In genomic region chr19:35196872-35197271, GRCh38 we compare ENCODE assay signal across 1 cellular context.
A peak's percentile ranks its signal among the peaks of the same experiment; 100 is the strongest.
TF ChIP-seq lines count a peak whose summit lies in the region.

No MANE protein-coding gene starts in this region.

TF ChIP-seq in K562, 482 proteins besides CTCF, POLR2A, EP300 and RAD21:
- TF ChIP-seq CEBPB (tag; IDR thresholded peaks at IDR 0.05) (peak; percentile 11; the same call in 1 of the 2 replicates), BCOR (IDR thresholded peaks at IDR 0.05) (peak; percentile 42; the same call in 1 of the 2 replicates)
TF ChIP-seq in K562: peak in this region for 2; not testable (repeated sequence) for 480.
